ENCODE assay signal across 35 cellular contexts in genomic region chr20:7868108-7868507, GRCh38.
"Had no signal": no experiment of that assay in that cellular context is flagged by ENCODE, and none has a peak within 500 bp of the region (broad histone marks: within the 10 kb centered on the region; RNA-seq: fewer than 3 reads in every experiment).

No MANE protein-coding gene starts in this region.

- DNase-seq: Karpas-422, Kasumi-1, MG63, MM.1S, MV-4-11, NCI-H1048, NCI-H1092, NCI-H1092 treated with DMSO at 0.1 percent for 48 hours, NCI-H1105, NCI-H1105 treated with DMSO at 0.1 percent for 48 hours, NCI-H1417, NCI-H1417 treated with DMSO at 0.1 percent for 48 hours, NCI-H1436, NCI-H1436 treated with DMSO at 0.1 percent for 48 hours, NCI-H146, NCI-H1694, NCI-H1694 treated with DMSO at 0.1 percent for 48 hours, NCI-H187, NCI-H187 treated with DMSO at 0.1 percent for 48 hours, NCI-H1930, NCI-H2029, NCI-H2029 treated with DMSO at 0.1 percent for 48 hours, NCI-H2081, NCI-H2081 treated with DMSO at 0.1 percent for 48 hours, NCI-H2107, NCI-H2171, NCI-H2171 treated with DMSO at 0.1 percent for 48 hours, NCI-H2227 treated with DMSO at 0.1 percent for 48 hours, NCI-H226, NCI-H345, NCI-H446, NCI-H446 treated with DMSO at 0.1 percent for 48 hours, NCI-H510A, NCI-H510A treated with DMSO at 0.1 percent for 48 hours had no signal

- H3K27ac ChIP-seq: KMS-11 had no signal

- H3K9me3 ChIP-seq: MG63 had no signal

- H3K27me3 ChIP-seq: MG63 had no signal

- H3K9ac ChIP-seq: KMS-11 had no signal

- H3K4me2 ChIP-seq: KMS-11 had no signal

- H3K4me3 ChIP-seq: MG63 had no signal

- H3K36me3 ChIP-seq: MG63 had no signal
